In the genomic region with DNA sequence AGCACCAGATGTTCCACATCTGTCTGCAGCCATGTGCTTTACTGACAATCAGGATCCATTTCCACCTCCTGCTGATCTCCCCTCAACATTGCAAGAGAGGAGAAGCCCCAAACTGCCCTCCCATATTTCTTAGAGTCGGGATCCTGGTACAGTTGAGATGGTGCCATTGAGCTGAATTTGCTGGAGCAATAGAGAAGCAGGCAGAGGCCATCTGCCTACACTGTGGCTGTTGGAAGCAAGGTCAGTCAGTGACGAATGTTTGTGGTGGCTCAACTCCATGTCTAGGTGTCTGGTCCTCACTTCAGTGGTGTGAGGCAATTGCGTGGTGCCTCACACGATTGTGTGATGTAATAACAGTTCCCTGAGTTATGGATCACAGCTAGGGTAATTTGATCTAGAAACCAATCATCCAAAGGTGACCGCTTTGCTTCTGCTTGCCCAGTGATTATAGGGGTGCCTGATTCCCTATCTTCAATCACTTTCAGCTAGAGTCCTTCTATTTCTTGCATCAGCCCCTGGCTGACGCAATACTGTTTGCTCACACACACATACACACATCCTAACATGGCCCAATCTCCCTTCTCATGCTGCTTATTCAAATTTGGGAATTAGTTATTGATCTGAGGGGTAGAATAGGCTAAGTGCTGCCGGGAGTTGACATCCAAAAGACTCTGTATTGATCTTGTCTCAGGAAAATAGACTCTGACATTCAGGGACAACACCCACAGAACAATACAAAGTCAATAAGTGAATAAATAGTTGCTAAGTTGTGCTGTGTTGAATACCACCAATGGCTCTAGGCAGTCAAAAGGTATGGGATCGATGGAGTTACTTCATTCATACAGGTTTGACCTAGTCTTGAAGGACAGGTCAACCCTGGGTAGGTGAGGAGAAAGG, we compare ENCODE assay signal across 1 cellular context.
TF ChIP-seq lines count a peak whose summit lies in the region.

No MANE protein-coding gene starts in this region.

TF ChIP-seq in K562, 482 proteins besides CTCF, POLR2A, EP300 and RAD21 (continued from another document and continues in another):
- TF ChIP-seq ZBTB40 (IDR thresholded peaks at IDR 0.05) (no peak), ZBTB40 (CRISPR knock-in tag; IDR thresholded peaks at IDR 0.05) (no peak), ZNF445 (CRISPR knock-in tag; IDR thresholded peaks at IDR 0.05; ENCODE audit: low read depth) (no peak), SIN3A (IDR thresholded peaks at IDR 0.05; ENCODE audit: borderline replicate concordance in 2 of 2, control insufficient read depth in 1 of 2, low read depth in 2 of 2, low read length in 2 of 2) (no peak), CBFA2T3 (IDR thresholded peaks at IDR 0.05) (no peak), TEAD2 (tag; IDR thresholded peaks at IDR 0.05) (no peak), JUN (IDR thresholded peaks at IDR 0.05; ENCODE audit: borderline replicate concordance, low read depth, low read length) (peak; percentile 64; the same call in 1 of the 2 replicates), JUN (CRISPR knock-in tag; IDR thresholded peaks at IDR 0.05; ENCODE audit: borderline replicate concordance) (no peak), DDX20 (tag; IDR thresholded peaks at IDR 0.05; ENCODE audit: low read depth) (peak; percentile 68; the same call in 1 of the 2 replicates), ETV5 (CRISPR knock-in tag; IDR thresholded peaks at IDR 0.05; ENCODE audit: low read depth) (no peak), THRA (IDR thresholded peaks at IDR 0.05) (no peak), AFF4 (CRISPR knock-in tag; IDR thresholded peaks at IDR 0.05) (no peak), ZNF644 (tag; IDR thresholded peaks at IDR 0.05; ENCODE audit: low read depth) (peak; percentile 49), ZNF140 (CRISPR knock-in tag; IDR thresholded peaks at IDR 0.05) (no peak), TFAP4 (CRISPR knock-in tag; IDR thresholded peaks at IDR 0.05; ENCODE audit: borderline replicate concordance) (no peak), ZFP91 (CRISPR knock-in tag; IDR thresholded peaks at IDR 0.05) (no peak)
- TF ChIP-seq, protein P1, sequence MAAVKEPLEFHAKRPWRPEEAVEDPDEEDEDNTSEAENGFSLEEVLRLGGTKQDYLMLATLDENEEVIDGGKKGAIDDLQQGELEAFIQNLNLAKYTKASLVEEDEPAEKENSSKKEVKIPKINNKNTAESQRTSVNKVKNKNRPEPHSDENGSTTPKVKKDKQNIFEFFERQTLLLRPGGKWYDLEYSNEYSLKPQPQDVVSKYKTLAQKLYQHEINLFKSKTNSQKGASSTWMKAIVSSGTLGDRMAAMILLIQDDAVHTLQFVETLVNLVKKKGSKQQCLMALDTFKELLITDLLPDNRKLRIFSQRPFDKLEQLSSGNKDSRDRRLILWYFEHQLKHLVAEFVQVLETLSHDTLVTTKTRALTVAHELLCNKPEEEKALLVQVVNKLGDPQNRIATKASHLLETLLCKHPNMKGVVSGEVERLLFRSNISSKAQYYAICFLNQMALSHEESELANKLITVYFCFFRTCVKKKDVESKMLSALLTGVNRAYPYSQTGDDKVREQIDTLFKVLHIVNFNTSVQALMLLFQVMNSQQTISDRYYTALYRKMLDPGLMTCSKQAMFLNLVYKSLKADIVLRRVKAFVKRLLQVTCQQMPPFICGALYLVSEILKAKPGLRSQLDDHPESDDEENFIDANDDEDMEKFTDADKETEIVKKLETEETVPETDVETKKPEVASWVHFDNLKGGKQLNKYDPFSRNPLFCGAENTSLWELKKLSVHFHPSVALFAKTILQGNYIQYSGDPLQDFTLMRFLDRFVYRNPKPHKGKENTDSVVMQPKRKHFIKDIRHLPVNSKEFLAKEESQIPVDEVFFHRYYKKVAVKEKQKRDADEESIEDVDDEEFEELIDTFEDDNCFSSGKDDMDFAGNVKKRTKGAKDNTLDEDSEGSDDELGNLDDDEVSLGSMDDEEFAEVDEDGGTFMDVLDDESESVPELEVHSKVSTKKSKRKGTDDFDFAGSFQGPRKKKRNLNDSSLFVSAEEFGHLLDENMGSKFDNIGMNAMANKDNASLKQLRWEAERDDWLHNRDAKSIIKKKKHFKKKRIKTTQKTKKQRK (IDR thresholded peaks at IDR 0.05; ENCODE audit: borderline replicate concordance, low read depth, low read length) = no peak
- TF ChIP-seq, protein P2, sequence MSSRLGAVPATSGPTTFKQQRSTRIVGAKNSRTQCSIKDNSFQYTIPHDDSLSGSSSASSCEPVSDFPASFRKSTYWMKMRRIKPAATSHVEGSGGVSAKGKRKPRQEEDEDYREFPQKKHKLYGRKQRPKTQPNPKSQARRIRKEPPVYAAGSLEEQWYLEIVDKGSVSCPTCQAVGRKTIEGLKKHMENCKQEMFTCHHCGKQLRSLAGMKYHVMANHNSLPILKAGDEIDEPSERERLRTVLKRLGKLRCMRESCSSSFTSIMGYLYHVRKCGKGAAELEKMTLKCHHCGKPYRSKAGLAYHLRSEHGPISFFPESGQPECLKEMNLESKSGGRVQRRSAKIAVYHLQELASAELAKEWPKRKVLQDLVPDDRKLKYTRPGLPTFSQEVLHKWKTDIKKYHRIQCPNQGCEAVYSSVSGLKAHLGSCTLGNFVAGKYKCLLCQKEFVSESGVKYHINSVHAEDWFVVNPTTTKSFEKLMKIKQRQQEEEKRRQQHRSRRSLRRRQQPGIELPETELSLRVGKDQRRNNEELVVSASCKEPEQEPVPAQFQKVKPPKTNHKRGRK (tag; IDR thresholded peaks at IDR 0.05) = no peak
- TF ChIP-seq, protein P3, sequence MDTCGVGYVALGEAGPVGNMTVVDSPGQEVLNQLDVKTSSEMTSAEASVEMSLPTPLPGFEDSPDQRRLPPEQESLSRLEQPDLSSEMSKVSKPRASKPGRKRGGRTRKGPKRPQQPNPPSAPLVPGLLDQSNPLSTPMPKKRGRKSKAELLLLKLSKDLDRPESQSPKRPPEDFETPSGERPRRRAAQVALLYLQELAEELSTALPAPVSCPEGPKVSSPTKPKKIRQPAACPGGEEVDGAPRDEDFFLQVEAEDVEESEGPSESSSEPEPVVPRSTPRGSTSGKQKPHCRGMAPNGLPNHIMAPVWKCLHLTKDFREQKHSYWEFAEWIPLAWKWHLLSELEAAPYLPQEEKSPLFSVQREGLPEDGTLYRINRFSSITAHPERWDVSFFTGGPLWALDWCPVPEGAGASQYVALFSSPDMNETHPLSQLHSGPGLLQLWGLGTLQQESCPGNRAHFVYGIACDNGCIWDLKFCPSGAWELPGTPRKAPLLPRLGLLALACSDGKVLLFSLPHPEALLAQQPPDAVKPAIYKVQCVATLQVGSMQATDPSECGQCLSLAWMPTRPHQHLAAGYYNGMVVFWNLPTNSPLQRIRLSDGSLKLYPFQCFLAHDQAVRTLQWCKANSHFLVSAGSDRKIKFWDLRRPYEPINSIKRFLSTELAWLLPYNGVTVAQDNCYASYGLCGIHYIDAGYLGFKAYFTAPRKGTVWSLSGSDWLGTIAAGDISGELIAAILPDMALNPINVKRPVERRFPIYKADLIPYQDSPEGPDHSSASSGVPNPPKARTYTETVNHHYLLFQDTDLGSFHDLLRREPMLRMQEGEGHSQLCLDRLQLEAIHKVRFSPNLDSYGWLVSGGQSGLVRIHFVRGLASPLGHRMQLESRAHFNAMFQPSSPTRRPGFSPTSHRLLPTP (IDR thresholded peaks at IDR 0.05; ENCODE audit: borderline replicate concordance, extremely low read depth, insufficient read length) = no peak
